18 cellular contexts compared by ENCODE assay signal in genomic region chr4:189081831-189082230, GRCh38.
"Had no signal": no experiment of that assay in that cellular context is flagged by ENCODE, and none has a peak within 500 bp of the region (broad histone marks: within the 10 kb centered on the region; RNA-seq: fewer than 3 reads in every experiment).

No MANE protein-coding gene starts in this region.

- DNase-seq: activated CD4-positive, alpha-beta T cell treated with anti-CD3 and anti-CD28 coated beads, Interleukin-2, amount 50 U/mL, for 48 hours; activated gamma-delta T cell; activated T-cell treated with anti-CD3 and anti-CD28 coated beads, Interleukin-2, amount 50 U/mL, for 48 hours; amygdala; brain microvascular endothelial cell; dermis blood vessel endothelial cell; foreskin melanocyte; heart left ventricle; retina; stimulated activated CD4-positive, alpha-beta T cell treated with anti-CD3 and anti-CD28 coated beads, Interleukin-4, amount 100 ng/mL, for 4 hours; stimulated activated naive CD8-positive, alpha-beta T cell treated with anti-CD3 and anti-CD28 coated beads, Interleukin-15, amount 100 ng/mL, for 72 hours had no signal

- H3K4me1 Mint-ChIP-seq: mesothelial cell of epicardium; neural progenitor cell; stimulated activated naive CD8-positive, alpha-beta T cell treated with anti-CD3 and anti-CD28 coated beads, Interleukin-15, amount 100 ng/mL, for 72 hours had no signal

- ATAC-seq: activated CD4-positive, CD25-positive, alpha-beta regulatory T cell treated with anti-CD3 and anti-CD28 coated beads, Interleukin-2, amount 50 U/mL, for 24 hours; heart left ventricle; stimulated activated naive CD8-positive, alpha-beta T cell treated with anti-CD3 and anti-CD28 coated beads, Interleukin-15, amount 100 ng/mL, for 72 hours had no signal

- H3K9me3 Mint-ChIP-seq: neural progenitor cell had no signal

- H3K27me3 Mint-ChIP-seq: activated naive CD8-positive, alpha-beta T cell; stimulated activated naive CD8-positive, alpha-beta T cell treated with anti-CD3 and anti-CD28 coated beads, Interleukin-15, amount 100 ng/mL, for 72 hours had no signal

- H3K27ac Mint-ChIP-seq: activated naive CD8-positive, alpha-beta T cell; mesothelial cell of epicardium; neural progenitor cell; stimulated activated naive CD8-positive, alpha-beta T cell treated with anti-CD3 and anti-CD28 coated beads, Interleukin-15, amount 100 ng/mL, for 72 hours had no signal

- H3K27ac ChIP-seq: brain microvascular endothelial cell, esophagus muscularis mucosa, heart left ventricle, neural progenitor cell, parathyroid adenoma, thoracic aorta had no signal

- H3K36me3 Mint-ChIP-seq: activated naive CD8-positive, alpha-beta T cell; mesothelial cell of epicardium; neural progenitor cell had no signal

- H3K4me3 Mint-ChIP-seq: activated naive CD8-positive, alpha-beta T cell; mesothelial cell of epicardium; neural progenitor cell; stimulated activated naive CD8-positive, alpha-beta T cell treated with anti-CD3 and anti-CD28 coated beads, Interleukin-15, amount 100 ng/mL, for 72 hours had no signal
